ENCODE assay signal across 14 cellular contexts in genomic region chr1:40884055-40884795, GRCh38. TPM values are rescaled to one million over a fixed set of nuclear protein-coding genes. Genes with fewer than 3 reads are reported as not detected.
DNase-seq lines count a peak whose midpoint lies in the region; ATAC-seq and TF ChIP-seq lines count a peak whose summit lies in the region.
"Had no signal": no experiment of that assay in that cellular context is flagged by ENCODE, and none has a peak within 500 bp of the region (broad histone marks: within the 10 kb centered on the region; RNA-seq: fewer than 3 reads in every experiment).

No MANE protein-coding gene starts in this region.

- H3K27ac ChIP-seq in brain microvascular endothelial cell = no peak overlapping the region

- no peaks in the 10 kb centered on the region for H3K36me3 ChIP-seq in brain microvascular endothelial cell (replicated peaks)

- H3K27ac Mint-ChIP-seq in activated CD4-positive, alpha-beta T cell treated with anti-CD3 and anti-CD28 coated beads for 36 hours = no peak overlapping the region
- H3K27ac Mint-ChIP-seq in stimulated activated naive CD8-positive, alpha-beta T cell treated with anti-CD3 and anti-CD28 coated beads, Interleukin-15, amount 100 ng/mL, for 72 hours = no peak overlapping the region

- no peaks in the 10 kb centered on the region for H3K27me3 ChIP-seq in brain microvascular endothelial cell (replicated peaks)

- POLR2A ChIA-PET in activated CD4-positive, alpha-beta T cell treated with anti-CD3 and anti-CD28 coated beads for 36 hours (lab: Charles Lee) = no interaction called here

- intact Hi-C loops in activated CD4-positive, alpha-beta T cell treated with anti-CD3 and anti-CD28 coated beads for 36 hours (cut with DNase I, micrococcal nuclease) = no loop called here

- H3K9me3 Mint-ChIP-seq in activated CD4-positive, alpha-beta T cell treated with anti-CD3 and anti-CD28 coated beads for 36 hours (ENCODE audit: low read depth) = no peaks in the 10 kb centered on the region
- H3K9me3 Mint-ChIP-seq in stimulated activated naive CD8-positive, alpha-beta T cell treated with anti-CD3 and anti-CD28 coated beads, Interleukin-15, amount 100 ng/mL, for 72 hours = no peaks in the 10 kb centered on the region

- DNase-seq in activated CD4-positive, alpha-beta T cell treated with anti-CD3 and anti-CD28 coated beads for 36 hours = peak; percentile 22
- no peak for DNase-seq in activated CD4-positive, alpha-beta T cell treated with anti-CD3 and anti-CD28 coated beads, Interleukin-2, amount 50 U/mL, for 48 hours
- DNase-seq in brain microvascular endothelial cell (no peak), iPS-NIHi11 (ENCODE audit: low spot score) (peak; percentile 45), Ammon's horn (ENCODE audit: low spot score) (no peak)
- no peak for DNase-seq in stimulated activated naive CD8-positive, alpha-beta T cell treated with anti-CD3 and anti-CD28 coated beads, Interleukin-15, amount 100 ng/mL, for 72 hours
- DNase-seq: ACHN; amniotic stem cell; NCI-H2107; RPMI8226; stimulated activated CD4-positive, alpha-beta T cell treated with anti-CD3 and anti-CD28 coated beads, Interleukin-2, amount 100 ng/mL, for 24 hours had no signal

- H3K36me3 Mint-ChIP-seq in activated CD4-positive, alpha-beta T cell treated with anti-CD3 and anti-CD28 coated beads for 36 hours (ENCODE audit: low read depth) = no peaks in the 10 kb centered on the region

- peaks cover 32% of the 10 kb centered on the region for H3K27me3 Mint-ChIP-seq in activated CD4-positive, alpha-beta T cell treated with anti-CD3 and anti-CD28 coated beads for 36 hours
- peaks cover 89% of the 10 kb centered on the region for H3K27me3 Mint-ChIP-seq in stimulated activated naive CD8-positive, alpha-beta T cell treated with anti-CD3 and anti-CD28 coated beads, Interleukin-15, amount 100 ng/mL, for 72 hours

- ATAC-seq in activated CD4-positive, alpha-beta T cell treated with anti-CD3 and anti-CD28 coated beads for 36 hours = no peak
- no peak for ATAC-seq in stimulated activated naive CD8-positive, alpha-beta T cell treated with anti-CD3 and anti-CD28 coated beads, Interleukin-15, amount 100 ng/mL, for 72 hours
- no peak for ATAC-seq in GM18873 (IDR thresholded peaks at IDR 0.05; ENCODE audit: low FRiP score, unreplicated experiment)
- no peak for ATAC-seq in HG03521 (IDR thresholded peaks at IDR 0.05; ENCODE audit: unreplicated experiment)
- ATAC-seq: activated CD4-positive, CD25-positive, alpha-beta regulatory T cell treated with anti-CD3 and anti-CD28 coated beads, Interleukin-2, amount 50 U/mL, for 24 hours had no signal

- no peak for TF ChIP-seq CTCF in brain microvascular endothelial cell (IDR thresholded peaks at IDR 0.05; ENCODE audit: low read depth, low read length, missing control alignments)

- H3K4me3 Mint-ChIP-seq in activated CD4-positive, alpha-beta T cell treated with anti-CD3 and anti-CD28 coated beads for 36 hours = no peak overlapping the region
- H3K4me3 Mint-ChIP-seq in stimulated activated naive CD8-positive, alpha-beta T cell treated with anti-CD3 and anti-CD28 coated beads, Interleukin-15, amount 100 ng/mL, for 72 hours = peak overlapping the region; percentile 23 to 62

- in situ Hi-C loops in brain microvascular endothelial cell (cut with HindIII; ENCODE audit: low pct_ligation_motif_present, low sequenced_read_pairs) = no loop called here

- H3K4me3 ChIP-seq in brain microvascular endothelial cell (ENCODE audit: low read depth, low read length) = peak overlapping the region; percentile 37

- peaks cover 4% of the 10 kb centered on the region for H3K4me1 Mint-ChIP-seq in activated CD4-positive, alpha-beta T cell treated with anti-CD3 and anti-CD28 coated beads for 36 hours
- peaks cover 11% of the 10 kb centered on the region for H3K4me1 Mint-ChIP-seq in stimulated activated naive CD8-positive, alpha-beta T cell treated with anti-CD3 and anti-CD28 coated beads, Interleukin-15, amount 100 ng/mL, for 72 hours

- CTCF ChIA-PET in activated CD4-positive, alpha-beta T cell treated with anti-CD3 and anti-CD28 coated beads for 36 hours (lab: Charles Lee) = no interaction called here

RNA-seq across cellular contexts. Expression of gene CITED4, which starts 22.1 kb away (rescaled TPM):
- total RNA-seq in activated CD4-positive, alpha-beta T cell treated with anti-CD3 and anti-CD28 coated beads for 36 hours = 1 to 10 TPM; 1.6 to 3.0 TPM

Comparison
In these comparisons a context has a peak if more than half of its experiments do, and no peak if none do; other contexts are left out.
1. DNase-seq: peak in activated CD4-positive, alpha-beta T cell treated with anti-CD3 and anti-CD28 coated beads for 36 hours (single experiment) and iPS-NIHi11 (single experiment); none in activated CD4-positive, alpha-beta T cell treated with anti-CD3 and anti-CD28 coated beads, Interleukin-2, amount 50 U/mL, for 48 hours (0 of 2), brain microvascular endothelial cell (single experiment), stimulated activated naive CD8-positive, alpha-beta T cell treated with anti-CD3 and anti-CD28 coated beads, Interleukin-15, amount 100 ng/mL, for 72 hours (0 of 2) and Ammon's horn (single experiment).